13 cellular contexts compared by ENCODE assay signal in the genomic region with DNA sequence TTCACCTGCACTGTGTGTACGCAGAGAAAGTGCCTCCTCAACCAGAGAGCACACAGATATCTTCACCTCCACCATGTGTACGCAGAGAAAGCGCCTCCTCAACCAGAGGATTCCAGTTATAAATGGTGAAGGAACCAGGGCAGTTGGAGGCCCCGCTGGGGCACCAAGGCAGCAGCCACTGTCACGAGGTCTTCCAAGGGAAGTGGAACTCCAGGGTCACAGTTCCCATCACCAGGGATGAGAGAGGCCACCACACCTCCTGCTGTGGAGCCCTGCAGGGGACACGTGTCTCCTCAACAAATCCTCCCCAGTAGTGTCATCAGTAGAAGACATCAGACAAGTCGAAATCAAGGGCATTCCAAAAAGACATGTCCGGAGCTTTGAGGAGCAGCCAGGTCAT. TPM values are rescaled to one million over a fixed set of nuclear protein-coding genes. Genes with fewer than 3 reads are reported as not detected.
DNase-seq lines count a peak whose midpoint lies in the region; ATAC-seq lines count a peak whose summit lies in the region.
"Had no signal": no experiment of that assay in that cellular context is flagged by ENCODE, and none has a peak within 500 bp of the region (broad histone marks: within the 10 kb centered on the region; RNA-seq: fewer than 3 reads in every experiment).

No MANE protein-coding gene starts in this region.

- H3K27ac Mint-ChIP-seq in activated CD4-positive, alpha-beta T cell treated with anti-CD3 and anti-CD28 coated beads, Interleukin-2, amount 10 ng/mL, durations not matched to agents 7 days and 5 days, result peak overlapping the region; percentile 3

- no peaks in the 10 kb centered on the region for H3K9me3 Mint-ChIP-seq in activated CD4-positive, alpha-beta T cell treated with anti-CD3 and anti-CD28 coated beads, Interleukin-2, amount 10 ng/mL, durations not matched to agents 7 days and 5 days
- H3K9me3 Mint-ChIP-seq: CD4-positive, CD25-positive, alpha-beta regulatory T cell had no signal

- CTCF ChIA-PET in activated CD4-positive, alpha-beta T cell treated with anti-CD3 and anti-CD28 coated beads, Interleukin-2, amount 10 ng/mL, durations not matched to agents 7 days and 5 days (lab: Charles Lee), result no interaction called here

- intact Hi-C loops in cardiac septum (cut with DNase I), result no loop called here
- intact Hi-C loops in left ventricle myocardium superior (cut with micrococcal nuclease), result no loop called here

- no peaks in the 10 kb centered on the region for H3K27me3 Mint-ChIP-seq in activated CD4-positive, alpha-beta T cell treated with anti-CD3 and anti-CD28 coated beads, Interleukin-2, amount 10 ng/mL, durations not matched to agents 7 days and 5 days
- H3K27me3 Mint-ChIP-seq: CD4-positive, CD25-positive, alpha-beta regulatory T cell had no signal

- no peak overlapping the region for H3K4me3 Mint-ChIP-seq in activated CD4-positive, alpha-beta T cell treated with anti-CD3 and anti-CD28 coated beads, Interleukin-2, amount 10 ng/mL, durations not matched to agents 7 days and 5 days
- H3K4me3 Mint-ChIP-seq: CD4-positive, CD25-positive, alpha-beta regulatory T cell had no signal

- H3K4me1 Mint-ChIP-seq in activated CD4-positive, alpha-beta T cell treated with anti-CD3 and anti-CD28 coated beads, Interleukin-2, amount 10 ng/mL, durations not matched to agents 7 days and 5 days, result peaks cover 27% of the 10 kb centered on the region

- peaks cover 17% of the 10 kb centered on the region for H3K36me3 Mint-ChIP-seq in activated CD4-positive, alpha-beta T cell treated with anti-CD3 and anti-CD28 coated beads, Interleukin-2, amount 10 ng/mL, durations not matched to agents 7 days and 5 days (ENCODE audit: low read depth)

- POLR2A ChIA-PET in activated CD4-positive, alpha-beta T cell treated with anti-CD3 and anti-CD28 coated beads, Interleukin-2, amount 10 ng/mL, durations not matched to agents 7 days and 5 days (lab: Charles Lee), result no interaction called here

- ATAC-seq in left ventricle myocardium superior (no peak), HG03378 (IDR thresholded peaks at IDR 0.05; ENCODE audit: unreplicated experiment) (no peak)
- ATAC-seq: GM12878 had no signal

- no peak for DNase-seq in activated CD4-positive, alpha-beta T cell treated with anti-CD3 and anti-CD28 coated beads, Interleukin-2, amount 10 ng/mL, durations not matched to agents 7 days and 5 days
- DNase-seq in activated CD4-positive, alpha-beta T cell treated with anti-CD3 and anti-CD28 coated beads, Interleukin-2, amount 50 U/mL, for 48 hours, result no peak
- peak; percentile 51 for DNase-seq in cardiac septum (ENCODE audit: low spot score)
- DNase-seq in left ventricle myocardium superior, result no peak
- DNase-seq in mesenteric fat pad (ENCODE audit: low spot score), result peak; percentile 45
- no peak for DNase-seq in NAMALWA (ENCODE audit: low spot score)
- no peak for DNase-seq in epidermal melanocyte (ENCODE audit: insufficient read length, low spot score)
- DNase-seq: Calu3; CD4-positive, CD25-positive, alpha-beta regulatory T cell; DMS 273 treated with DMSO at 0.1 percent for 48 hours; GM23248 had no signal

RNA-seq across cellular contexts. Expression of a gene that starts 28.2 kb away (rescaled TPM):
- total RNA-seq in activated CD4-positive, alpha-beta T cell treated with anti-CD3 and anti-CD28 coated beads, Interleukin-2, amount 10 ng/mL, durations not matched to agents 7 days and 5 days, result 10 to 100 TPM; 36.9 to 37.1 TPM
- total RNA-seq in cardiac septum (16.4 TPM), left ventricle myocardium superior (18.7 TPM), mesenteric fat pad (35.4 TPM)

Comparison
In these comparisons a context has a peak if more than half of its experiments do, and no peak if none do; other contexts are left out.
1. DNase-seq: peak in cardiac septum (single experiment) and mesenteric fat pad (single experiment); none in activated CD4-positive, alpha-beta T cell treated with anti-CD3 and anti-CD28 coated beads, Interleukin-2, amount 10 ng/mL, durations not matched to agents 7 days and 5 days (single experiment), activated CD4-positive, alpha-beta T cell treated with anti-CD3 and anti-CD28 coated beads, Interleukin-2, amount 50 U/mL, for 48 hours (0 of 2), left ventricle myocardium superior (single experiment), NAMALWA (single experiment) and epidermal melanocyte (single experiment).